1 cellular context compared by ENCODE assay signal in genomic region chr7:100791881-100792666, GRCh38.
A peak's percentile ranks its signal among the peaks of the same experiment; 100 is the strongest.
TF ChIP-seq lines count a peak whose summit lies in the region.

No MANE protein-coding gene starts in this region.

TF ChIP-seq in HepG2, 621 proteins besides CTCF, POLR2A, EP300 and RAD21 (continues in another document):
- peak; percentile 79 for TF ChIP-seq STAG1 (CRISPR knock-in tag; IDR thresholded peaks at IDR 0.05)
- TF ChIP-seq REXO4 (CRISPR knock-in tag; IDR thresholded peaks at IDR 0.05; ENCODE audit: borderline replicate concordance), result no peak
- no peak for TF ChIP-seq ZNF232 (CRISPR knock-in tag; IDR thresholded peaks at IDR 0.05; ENCODE audit: borderline replicate concordance)
- TF ChIP-seq ZNF567 (CRISPR knock-in tag; IDR thresholded peaks at IDR 0.05; ENCODE audit: borderline replicate concordance), result no peak
- TF ChIP-seq SUZ12 (IDR thresholded peaks at IDR 0.05; ENCODE audit: low read depth, low read length), result no peak
- TF ChIP-seq MEIS1 (CRISPR knock-in tag; IDR thresholded peaks at IDR 0.05; ENCODE audit: borderline replicate concordance), result 0 out of 2 replicates have a peak, but pooled peaks have one; percentile 24
- TF ChIP-seq SMAD1 (CRISPR knock-in tag; IDR thresholded peaks at IDR 0.05; ENCODE audit: borderline replicate concordance, low read depth), result no peak
- peak; percentile 53; the same call in 1 of the 2 replicates for TF ChIP-seq SP5 (CRISPR knock-in tag; IDR thresholded peaks at IDR 0.05; ENCODE audit: borderline replicate concordance, low read depth)
- no peak for TF ChIP-seq ZSCAN21 (CRISPR knock-in tag; IDR thresholded peaks at IDR 0.05; ENCODE audit: borderline replicate concordance)
- TF ChIP-seq ZFP91 (CRISPR knock-in tag; IDR thresholded peaks at IDR 0.05; ENCODE audit: borderline replicate concordance), result peak; percentile 40; the same call in 1 of the 2 replicates
- TF ChIP-seq KDM5B (CRISPR knock-in tag; IDR thresholded peaks at IDR 0.05; ENCODE audit: borderline replicate concordance), result no peak
- TF ChIP-seq KMT2A (CRISPR knock-in tag; IDR thresholded peaks at IDR 0.05), result no peak
- no peak for TF ChIP-seq DRAP1 (CRISPR knock-in tag; IDR thresholded peaks at IDR 0.05)
- TF ChIP-seq NFE2L1 (CRISPR knock-in tag; IDR thresholded peaks at IDR 0.05; ENCODE audit: borderline replicate concordance), result no peak
- TF ChIP-seq CEBPG (CRISPR knock-in tag; IDR thresholded peaks at IDR 0.05), result no peak
- TF ChIP-seq ZMAT3 (CRISPR knock-in tag; conservative IDR thresholded peaks at IDR 0.05), result no peak
- TF ChIP-seq RELA (CRISPR knock-in tag; IDR thresholded peaks at IDR 0.05), result no peak
- no peak for TF ChIP-seq KAT7 (CRISPR knock-in tag; IDR thresholded peaks at IDR 0.05; ENCODE audit: borderline replicate concordance)
- TF ChIP-seq HNF4G (IDR thresholded peaks at IDR 0.05; ENCODE audit: borderline replicate concordance, low read depth, low read length), result no peak
- no peak for TF ChIP-seq HNF4G (CRISPR knock-in tag; IDR thresholded peaks at IDR 0.05; ENCODE audit: borderline replicate concordance, low read depth)
- TF ChIP-seq PRDM4 (CRISPR knock-in tag; IDR thresholded peaks at IDR 0.05; ENCODE audit: borderline replicate concordance), result no peak
- TF ChIP-seq ZNF142 (CRISPR knock-in tag; IDR thresholded peaks at IDR 0.05), result no peak
- TF ChIP-seq FOXM1 (CRISPR knock-in tag; IDR thresholded peaks at IDR 0.05), result no peak
- no peak for TF ChIP-seq HBP1 (CRISPR knock-in tag; IDR thresholded peaks at IDR 0.05; ENCODE audit: low read depth)
- no peak for TF ChIP-seq DZIP1 (CRISPR knock-in tag; IDR thresholded peaks at IDR 0.05)
- TF ChIP-seq HOXA7 (CRISPR knock-in tag; IDR thresholded peaks at IDR 0.05), result no peak
- TF ChIP-seq RXRB (CRISPR knock-in tag; IDR thresholded peaks at IDR 0.05; ENCODE audit: borderline replicate concordance), result 0 out of 2 replicates have a peak, but pooled peaks have one; percentile 8
- TF ChIP-seq KLF12 (CRISPR knock-in tag; IDR thresholded peaks at IDR 0.05; ENCODE audit: borderline replicate concordance), result no peak
- TF ChIP-seq BCL3 (CRISPR knock-in tag; IDR thresholded peaks at IDR 0.05), result no peak
- 0 out of 2 replicates have a peak, but pooled peaks have one; percentile 31 for TF ChIP-seq RARA (CRISPR knock-in tag; IDR thresholded peaks at IDR 0.05)
- no peak for TF ChIP-seq ZNF766 (CRISPR knock-in tag; IDR thresholded peaks at IDR 0.05; ENCODE audit: borderline replicate concordance)
- TF ChIP-seq ATF7-NPFF (CRISPR knock-in tag; IDR thresholded peaks at IDR 0.05; ENCODE audit: low read depth), result no peak
- no peak for TF ChIP-seq ZNF513 (CRISPR knock-in tag; conservative IDR thresholded peaks at IDR 0.05)
- TF ChIP-seq ZNF253 (CRISPR knock-in tag; IDR thresholded peaks at IDR 0.05; ENCODE audit: borderline replicate concordance), result no peak
- TF ChIP-seq MAZ (IDR thresholded peaks at IDR 0.05; ENCODE audit: borderline replicate concordance, low read depth, low read length), result no peak
- TF ChIP-seq MAZ (CRISPR knock-in tag; IDR thresholded peaks at IDR 0.05; ENCODE audit: low read depth), result no peak
- no peak for TF ChIP-seq HINFP (CRISPR knock-in tag; IDR thresholded peaks at IDR 0.05; ENCODE audit: low read depth)
- no peak for TF ChIP-seq ZSCAN31 (CRISPR knock-in tag; IDR thresholded peaks at IDR 0.05; ENCODE audit: low read depth)
- TF ChIP-seq ZNF143 (CRISPR knock-in tag; IDR thresholded peaks at IDR 0.05), result 0 out of 2 replicates have a peak, but pooled peaks have one; percentile 24
- TF ChIP-seq ZNF7 (CRISPR knock-in tag; IDR thresholded peaks at IDR 0.05), result no peak
